ENCODE assay signal across 8 cellular contexts in the genomic region with DNA sequence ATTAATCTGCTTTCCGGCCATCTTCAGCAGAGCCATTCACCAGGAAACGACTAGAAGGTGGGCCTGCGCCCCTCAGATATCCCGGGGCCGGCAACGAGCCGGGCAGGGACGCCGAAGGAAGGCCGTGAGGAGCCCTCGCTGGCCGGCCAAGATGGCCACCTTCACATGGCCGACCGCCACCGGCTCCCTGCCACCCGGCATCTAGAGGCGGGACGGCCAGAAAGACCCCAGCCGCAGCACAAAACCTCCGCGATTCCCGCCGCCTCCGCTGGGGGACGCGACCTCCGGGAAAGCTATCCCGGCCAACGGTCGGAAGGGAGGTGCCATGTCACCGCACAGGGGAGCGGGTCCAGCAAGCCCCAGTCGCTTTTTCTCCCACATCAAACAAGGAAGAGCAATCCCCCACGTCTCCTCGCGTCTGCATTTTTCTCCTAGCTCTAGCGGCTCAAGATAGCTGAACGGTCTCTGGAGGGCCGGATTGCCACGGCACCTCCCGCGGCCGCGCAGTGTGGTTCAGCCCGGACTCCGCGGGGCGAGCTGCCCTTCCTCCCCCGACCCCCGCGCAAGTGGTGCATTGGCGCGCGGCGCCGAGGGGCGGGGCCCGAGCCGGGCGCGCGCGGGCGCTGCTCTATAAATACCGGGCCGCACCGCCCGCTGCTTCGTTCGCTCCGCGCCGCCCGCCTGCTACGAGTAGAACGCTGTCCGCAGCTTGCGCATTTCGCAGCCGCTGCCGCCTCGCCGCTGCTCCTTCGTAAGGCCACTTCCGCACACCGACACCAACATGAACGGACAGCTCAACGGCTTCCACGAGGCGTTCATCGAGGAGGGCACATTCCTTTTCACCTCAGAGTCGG. TPM values are rescaled to one million over a fixed set of nuclear protein-coding genes. Genes with fewer than 3 reads are reported as not detected.
DNase-seq lines count a peak whose midpoint lies in the region; ATAC-seq and TF ChIP-seq lines count a peak whose summit lies in the region.

A gene (plus strand): TSS at position 662 of the 854 bp plus-strand sequence. CDS start 120 bp downstream, at position 782.

- peaks cover 52% of the 10 kb centered on the region for H3F3A ChIP-seq in PC-9 (ENCODE audit: insufficient read depth, low read depth)

- H3K27ac ChIP-seq in PC-9 (peak within 1 kb of the TSS; percentile 97), esophagus (ENCODE audit: low read depth in 2 of 2, low read length in 1 of 2) (peak within 1 kb of the TSS; percentile 98 to 100)

- H4K20me1 ChIP-seq in PC-9 (ENCODE audit: insufficient read depth) = peaks cover 43% of the 10 kb centered on the region

- POLR2A ChIA-PET in PC-9 (lab: Charles Lee; ENCODE audit: unreplicated experiment) = interaction anchor here (0.5 to 1.2 kb wide), 18 partner anchors 11 to 567 kb away, joined by 3 to 39 read pairs (median 5); a partner anchor contains a TSS

- H2AFZ ChIP-seq in PC-9 = peak within 1 kb of the TSS; percentile 83

- H3K9me3 Mint-ChIP-seq in activated T-cell treated with anti-CD3 and anti-CD28 coated beads, Interleukin-2, amount 50 U/mL, for 24 hours = no peaks in the 10 kb centered on the region

- peak within 1 kb of the TSS; percentile 88 for H3K4me3 Mint-ChIP-seq in activated T-cell treated with anti-CD3 and anti-CD28 coated beads, Interleukin-2, amount 50 U/mL, for 24 hours

- peaks cover 40% of the 10 kb centered on the region for H3K36me3 ChIP-seq in PC-9 (ENCODE audit: low read depth)
- peaks cover 5 to 8% of the 10 kb centered on the region in 2 donors for H3K36me3 ChIP-seq in esophagus (ENCODE audit: control insufficient read depth in 2 of 2, insufficient read depth in 2 of 2, low read length in 1 of 2)

- peak within 1 kb of the TSS; percentile 87 for H3K4me2 ChIP-seq in PC-9

- ATAC-seq in GM21717 (IDR thresholded peaks at IDR 0.05; ENCODE audit: unreplicated experiment) = peak; percentile 71

- DNase-seq in DMS53 treated with DMSO at 0.1 percent for 48 hours (lab: John Stamatoyannopoulos, UW; ENCODE audit: unreplicated experiment) (peak; percentile 95), KBM-7 (peak; percentile 96), PC-9 (peak; percentile 81 to 91), myocyte (ENCODE audit: low read depth) (peak; percentile 95)
- DNase-seq in activated T-cell treated with anti-CD3 and anti-CD28 coated beads, Interleukin-2, amount 50 U/mL, for 24 hours = peak; percentile 96
- DNase-seq in stimulated activated CD8-positive, alpha-beta memory T cell treated with anti-CD3 and anti-CD28 coated beads, Interleukin-7, amount 100 ng/mL, for 48 hours (ENCODE audit: extremely low read depth in 1 of 2, low read depth in 1 of 2) = peak; percentile 82 to 89

- H3K4me3 ChIP-seq in PC-9 (peak within 1 kb of the TSS; percentile 100), esophagus (ENCODE audit: low read depth in 1 of 2, low read length in 2 of 2) (peak within 1 kb of the TSS; percentile 67 to 84)

- TF ChIP-seq CTCF in PC-9 (conservative IDR thresholded peaks at IDR 0.05) = peak; percentile 69

- H3K36me3 Mint-ChIP-seq in activated T-cell treated with anti-CD3 and anti-CD28 coated beads, Interleukin-2, amount 50 U/mL, for 24 hours (ENCODE audit: low read depth) = peaks cover 60% of the 10 kb centered on the region

- H3K27me3 ChIP-seq in PC-9 (ENCODE audit: insufficient read depth, low read depth) = no peaks in the 10 kb centered on the region
- no peaks in the 10 kb centered on the region for H3K27me3 ChIP-seq in esophagus (ENCODE audit: control insufficient read depth in 1 of 2, insufficient read depth in 2 of 2, low read length in 2 of 2)

- H3K9me3 ChIP-seq in PC-9 (ENCODE audit: insufficient read depth, low read depth) (no peaks in the 10 kb centered on the region), esophagus (ENCODE audit: control insufficient read depth in 2 of 2, insufficient read depth in 1 of 2, low read depth in 1 of 2, low read length in 1 of 2) (no peaks in the 10 kb centered on the region)

- in situ Hi-C loops in KBM-7 (cut with MboI; ENCODE audit: low pct_unique_long_range_greater_than_20kb, low sequenced_read_pairs) = no loop called here

- H3K9me2 ChIP-seq in PC-9 (ENCODE audit: insufficient read depth) = no peaks in the 10 kb centered on the region

- no TSS peak for BruUV-seq in PC-9 (replicated peaks; lab: Mats Ljungman, UMichigan)

- H3K4me1 Mint-ChIP-seq in activated T-cell treated with anti-CD3 and anti-CD28 coated beads, Interleukin-2, amount 50 U/mL, for 24 hours (ENCODE audit: low read depth) = peaks cover 43% of the 10 kb centered on the region

- CTCF ChIA-PET in PC-9 (lab: Charles Lee) = interaction anchor here (0.6 to 0.9 kb wide), 2 partner anchors 148 to 478 kb away, joined by 5 to 8 read pairs; no protein-coding TSS in a partner anchor

- intact Hi-C loops in PC-9 (cut with micrococcal nuclease; ENCODE audit: unreplicated experiment) = loop anchor here (1.0 to 2.0 kb wide), 2 partner anchors 34 to 118 kb away; no protein-coding TSS in a partner anchor

- H3K4me1 ChIP-seq in PC-9 (replicated peaks; ENCODE audit: insufficient read depth) (peaks cover 38% of the 10 kb centered on the region), esophagus (ENCODE audit: control insufficient read depth in 2 of 2, insufficient read depth in 2 of 2, low read length in 1 of 2) (peaks cover 0 to 3% of the 10 kb centered on the region in 2 donors)

- H3K79me2 ChIP-seq in PC-9 (ENCODE audit: low read depth) = peaks cover 77% of the 10 kb centered on the region

- peak within 1 kb of the TSS; percentile 99 for H3K27ac Mint-ChIP-seq in activated T-cell treated with anti-CD3 and anti-CD28 coated beads, Interleukin-2, amount 50 U/mL, for 24 hours

- WGBS in esophagus, 2 donors = 0% methylated on average over 77 to 92 of the region's 92 CpGs

- no peaks in the 10 kb centered on the region for H3K27me3 Mint-ChIP-seq in activated T-cell treated with anti-CD3 and anti-CD28 coated beads, Interleukin-2, amount 50 U/mL, for 24 hours

RNA-seq across cellular contexts. Expression of the gene that starts here (rescaled TPM):
- total RNA-seq in PC-9 (2021) (169 and 206 TPM in 2 replicates), myocyte (211 and 302 TPM in 2 replicates)
- 100 to 1,000 TPM in 1 of 2 donors, 10 to 100 TPM in 1; 53.9 to 113 TPM for polyA plus RNA-seq in esophagus
- polyA plus RNA-seq in myocyte (2012) = 273 TPM

Comparison
In these comparisons a context has a peak if more than half of its experiments do, and no peak if none do; other contexts are left out.
1. Peak in every context shown above with its lines: DNase-seq, ATAC-seq, H3K4me3 ChIP-seq and H3K27ac ChIP-seq.